23 cellular contexts compared by ENCODE assay signal in genomic region chr11:12060385-12060980, GRCh38. TPM values are rescaled to one million over a fixed set of nuclear protein-coding genes. Genes with fewer than 3 reads are reported as not detected.
"Had no signal": no experiment of that assay in that cellular context is flagged by ENCODE, and none has a peak within 500 bp of the region (broad histone marks: within the 10 kb centered on the region; RNA-seq: fewer than 3 reads in every experiment).

No MANE protein-coding gene starts in this region.

- H3K27ac ChIP-seq: Peyer's patch, RWPE1 had no signal

- H3K4me1 ChIP-seq: Peyer's patch had no signal

- H3K27me3 Mint-ChIP-seq: activated naive CD8-positive, alpha-beta T cell; activated T-helper 17 cell treated with anti-CD3 and anti-CD28 coated beads, Interleukin-2, amount 50 U/mL, for 72 hours had no signal

- H3K36me3 ChIP-seq: MG63, Peyer's patch had no signal

- H3K4me3 ChIP-seq: MG63, Peyer's patch had no signal

- H3K4me3 Mint-ChIP-seq: activated naive CD4-positive, alpha-beta T cell treated with anti-CD3 and anti-CD28 coated beads for 36 hours; activated naive CD8-positive, alpha-beta T cell; activated T-helper 17 cell treated with anti-CD3 and anti-CD28 coated beads, Interleukin-2, amount 50 U/mL, for 72 hours; brain; T-helper 1 cell treated with Interleukin-12 subunit alpha and Interleukin-12 subunit beta and Interleukin-4 antibody, amounts not matched to agents 30 μg/mL and 1 μg/mL, for 36 hours had no signal

- ATAC-seq: activated CD4-positive, CD25-positive, alpha-beta regulatory T cell treated with anti-CD3 and anti-CD28 coated beads, Interleukin-2, amount 50 U/mL, for 24 hours; activated T-helper 17 cell treated with anti-CD3 and anti-CD28 coated beads, Interleukin-2, amount 50 U/mL, for 72 hours had no signal

- H3K36me3 Mint-ChIP-seq: activated naive CD8-positive, alpha-beta T cell; brain had no signal

- H3K27me3 ChIP-seq: MG63, Peyer's patch had no signal

- DNase-seq: activated CD4-positive, alpha-beta T cell treated with anti-CD3 and anti-CD28 coated beads for 4 hours; activated gamma-delta T cell; activated naive CD4-positive, alpha-beta T cell treated with anti-CD3 and anti-CD28 coated beads for 36 hours; activated T-cell treated with anti-CD3 and anti-CD28 coated beads for 4 hours; amygdala; MG63; NCI-H1105; NCI-H1436; NCI-H1694 treated with DMSO at 0.1 percent for 48 hours; NCI-H2029 treated with DMSO at 0.1 percent for 48 hours; NCI-H510A treated with DMSO at 0.1 percent for 48 hours; NCI-H69; NK-92 treated with Interleukin-12 subunit alpha and Interleukin-12 subunit beta, amount 100 ng/mL, for 24 hours; OCI-M1; SHP77 treated with DMSO at 0.1 percent for 48 hours had no signal

- H3K4me1 Mint-ChIP-seq: activated T-helper 17 cell treated with anti-CD3 and anti-CD28 coated beads, Interleukin-2, amount 50 U/mL, for 72 hours; brain had no signal

- FAIRE-seq: astrocyte had no signal

- H3K9me3 Mint-ChIP-seq: activated T-helper 17 cell treated with anti-CD3 and anti-CD28 coated beads, Interleukin-2, amount 50 U/mL, for 72 hours had no signal

- H3K9me3 ChIP-seq: Peyer's patch had no signal

- H3K27ac Mint-ChIP-seq: activated naive CD4-positive, alpha-beta T cell treated with anti-CD3 and anti-CD28 coated beads for 36 hours; activated naive CD8-positive, alpha-beta T cell; activated T-helper 17 cell treated with anti-CD3 and anti-CD28 coated beads, Interleukin-2, amount 50 U/mL, for 72 hours; brain; T-helper 1 cell treated with Interleukin-12 subunit alpha and Interleukin-12 subunit beta and Interleukin-4 antibody, amounts not matched to agents 30 μg/mL and 1 μg/mL, for 36 hours had no signal

RNA-seq across cellular contexts. Expression of gene DKK3, which starts 52.1 kb away (rescaled TPM):
- total RNA-seq: activated naive CD4-positive, alpha-beta T cell treated with anti-CD3 and anti-CD28 coated beads for 36 hours; activated T-helper 17 cell treated with anti-CD3 and anti-CD28 coated beads, Interleukin-2, amount 50 U/mL, for 72 hours had no signal
